In genomic region chr1:150968491-150968890, GRCh38 we compare ENCODE assay signal across 19 cellular contexts. TPM values are rescaled to one million over a fixed set of nuclear protein-coding genes. Genes with fewer than 3 reads are reported as not detected.
A peak's percentile ranks its signal among the peaks of the same experiment; 100 is the strongest.
DNase-seq lines count a peak whose midpoint lies in the region; ATAC-seq, FAIRE-seq and TF ChIP-seq lines count a peak whose summit lies in the region.
"Had no signal": no experiment of that assay in that cellular context is flagged by ENCODE, and none has a peak within 500 bp of the region (broad histone marks: within the 10 kb centered on the region; RNA-seq: fewer than 3 reads in every experiment).

No MANE protein-coding gene starts in this region.

- DNase-seq in IMR-90 (no peak), K562 (ENCODE audit: extremely low read depth in 1 of 4, low spot score in 3 of 4) (no peak), right lobe of liver (peak in 1 of 3 donors; percentile 46), substantia nigra (lab: John Stamatoyannopoulos, UW) (peak in 46 of 49 donors; percentile 9 to 88 (median 64)), Right ventricle myocardium inferior (ENCODE audit: missing footprints) (no peak), cardiac septum (ENCODE audit: low spot score) (no peak)
- no peak for DNase-seq in stimulated activated CD8-positive, alpha-beta memory T cell treated with anti-CD3 and anti-CD28 coated beads, Interleukin-4, amount 100 ng/mL, for 48 hours
- DNase-seq: activated CD8-positive, alpha-beta memory T cell treated with anti-CD3 and anti-CD28 coated beads, Interleukin-2, amount 50 U/mL, for 4 hours; activated naive CD4-positive, alpha-beta T cell treated with Interleukin-2 at 50 U/mL for 16 hours; effector CD4-positive, alpha-beta T cell; heart right ventricle; NCI-H524 treated with DMSO at 0.1 percent for 48 hours; PC-3; stimulated activated CD4-positive, alpha-beta T cell treated with anti-CD3 and anti-CD28 coated beads, Interleukin-2, amount 100 ng/mL, for 24 hours; T1000 had no signal

- intact Hi-C loops in IMR-90 (cut with micrococcal nuclease): no loop called here
- intact Hi-C loops in K562 (cut with micrococcal nuclease): no loop called here
- intact Hi-C loops in right lobe of liver (cut with DNase I): no loop called here
- intact Hi-C loops in Right ventricle myocardium inferior (cut with DNase I): no loop called here
- intact Hi-C loops in cardiac septum (cut with DNase I): no loop called here

- H3K9me1 ChIP-seq in IMR-90 (ENCODE audit: insufficient read depth, low read length) (peaks cover 39% of the 10 kb centered on the region), K562 (ENCODE audit: control insufficient read depth, insufficient read depth, low read length) (peaks cover 5% of the 10 kb centered on the region)

- no peak overlapping the region for H2BK5ac ChIP-seq in IMR-90 (ENCODE audit: low read depth, low read length, poor library complexity, severe bottlenecking)

- H3K79me2 ChIP-seq in K562 (ENCODE audit: control insufficient read depth, insufficient read depth, low read length): peaks cover 53% of the 10 kb centered on the region

- no peak for FAIRE-seq in K562 (lab: Jason Lieb, UNC)
- FAIRE-seq: bronchial epithelial cell, GM12892, keratinocyte had no signal

- no peak overlapping the region for H3K18ac ChIP-seq in IMR-90 (ENCODE audit: low read depth, low read length)

- H4K5ac ChIP-seq in IMR-90 (ENCODE audit: low read depth, low read length): no peak overlapping the region

- no peak overlapping the region for H3K56ac ChIP-seq in IMR-90 (ENCODE audit: extremely low read depth, insufficient read depth, low read length)

- no peaks in the 10 kb centered on the region for H3K9me3 ChIP-seq in IMR-90 (ENCODE audit: control insufficient read depth, insufficient read depth, low read length)
- H3K9me3 ChIP-seq in K562 (replicated peaks; ENCODE audit: control insufficient read depth, insufficient read depth, low read depth, low read length): no peaks in the 10 kb centered on the region
- H3K9me3 ChIP-seq in right lobe of liver: no peaks in the 10 kb centered on the region
- H3K9me3 ChIP-seq: heart right ventricle had no signal

- peaks cover 77% of the 10 kb centered on the region for H4K20me1 ChIP-seq in IMR-90 (ENCODE audit: insufficient read depth, low read length)
- H4K20me1 ChIP-seq in K562 (replicated peaks; ENCODE audit: control insufficient read depth, insufficient read depth, low read length): peaks cover 41% of the 10 kb centered on the region

- H2AK9ac ChIP-seq in IMR-90 (replicated peaks; ENCODE audit: low read depth, low read length, poor library complexity): peak overlapping the region; percentile 5

- H3K4me3 ChIP-seq in IMR-90 (ENCODE audit: insufficient read depth, low read depth, low read length) (no peak overlapping the region), K562 (no peak overlapping the region), right lobe of liver (no peak overlapping the region)
- H3K4me3 ChIP-seq: heart right ventricle, SK-N-MC had no signal

- TF ChIP-seq POLR2A in IMR-90 (IDR thresholded peaks at IDR 0.05; ENCODE audit: low read depth, low read length): no peak
- no peak for TF ChIP-seq POLR2A in K562 (conservative IDR thresholded peaks at IDR 0.05)
- no peak for TF ChIP-seq POLR2A in right lobe of liver (IDR thresholded peaks at IDR 0.05)

- TF ChIP-seq EP300 in K562 (IDR thresholded peaks at IDR 0.05; ENCODE audit: low read length): no peak

- no peak overlapping the region for H3K23ac ChIP-seq in IMR-90 (ENCODE audit: low read depth, low read length)

- no CpG with 5 or more reads among the region's 4 CpGs for WGBS in IMR-90 (ENCODE audit: extremely low coverage in 2 of 2, insufficient read length in 1 of 2), 2 experiments
- WGBS in K562 (ENCODE audit: insufficient coverage, low coverage, missing lambda C conversion rate): 94% methylated on average over 4 of the region's 4 CpGs
- 50% methylated on average over 2 of the region's 4 CpGs for WGBS in right lobe of liver (ENCODE audit: insufficient coverage, low coverage, low lambda C conversion rate, missing lambda C conversion rate)

- H3K79me1 ChIP-seq in IMR-90 (ENCODE audit: low read depth in 1 of 2, low read length in 2 of 2): peaks cover 30 to 83% of the 10 kb centered on the region in 2 experiments

- H3K4me1 ChIP-seq in IMR-90 (ENCODE audit: control insufficient read depth, insufficient read depth, low read length) (peaks cover 29% of the 10 kb centered on the region), K562 (replicated peaks in 1 of 2; ENCODE audit: control insufficient read depth in 2 of 2, insufficient read depth in 2 of 2, low read length in 2 of 2) (peaks cover 30 to 36% of the 10 kb centered on the region in 2 experiments), right lobe of liver (peaks cover 0 to 47% (median 15%) of the 10 kb centered on the region in 4 donors)

- dilution Hi-C loops in IMR-90 (cut with HindIII; ENCODE audit: low sequenced_read_pairs, unreplicated experiment): no loop called here

- peaks cover 51% of the 10 kb centered on the region for H3K36me3 ChIP-seq in IMR-90 (ENCODE audit: control insufficient read depth, insufficient read depth, low read length)
- H3K36me3 ChIP-seq in K562 (ENCODE audit: control insufficient read depth, insufficient read depth, low read length): peaks cover 90% of the 10 kb centered on the region
- H3K36me3 ChIP-seq in right lobe of liver: peaks cover 18 to 57% (median 37%) of the 10 kb centered on the region in 4 donors

- H3K4ac ChIP-seq in IMR-90 (ENCODE audit: low read depth, low read length): no peak overlapping the region

- no peak overlapping the region for H2BK20ac ChIP-seq in IMR-90 (ENCODE audit: low read depth, low read length)

- H3K9ac ChIP-seq in IMR-90 (ENCODE audit: low read depth, low read length): no peak overlapping the region
- H3K9ac ChIP-seq in K562 (ENCODE audit: insufficient read depth in 1 of 2, low read depth in 2 of 2, low read length in 2 of 2): no peak overlapping the region

- H4K8ac ChIP-seq in IMR-90 (ENCODE audit: low read depth in 2 of 2, low read length in 2 of 2): no peak overlapping the region

- H2AFZ ChIP-seq in IMR-90 (replicated peaks; ENCODE audit: low read length, poor library complexity) (no peak overlapping the region), K562 (ENCODE audit: low read depth, low read length) (no peak overlapping the region)

- in situ Hi-C loops in IMR-90 (cut with MboI; ENCODE audit: low sequenced_read_pairs) (no loop called here), K562 (cut with MboI) (no loop called here)

- CTCF ChIA-PET in IMR-90 (lab: Yijun Ruan, JAX): no interaction called here
- CTCF ChIA-PET in K562 (lab: Yijun Ruan, JAX; ENCODE audit: low intra/inter-chr PET ratio): no interaction called here

- ATAC-seq in IMR-90 (ENCODE audit: low read depth) (no peak), K562 (no peak), right lobe of liver (no peak), Right ventricle myocardium inferior (no peak)
- ATAC-seq: heart right ventricle, PC-3 had no signal

- TF ChIP-seq RAD21 in IMR-90 (IDR thresholded peaks at IDR 0.05; ENCODE audit: low read length) (no peak), K562 (CRISPR knock-in tag; conservative IDR thresholded peaks at IDR 0.05 in 1 of 2, IDR thresholded peaks at IDR 0.05 in 1 of 2) (no peak)

- H2AK5ac ChIP-seq in IMR-90 (ENCODE audit: low read depth, low read length): no peak overlapping the region

- H3K4me2 ChIP-seq in IMR-90 (ENCODE audit: low read depth, low read length) (no peak overlapping the region), K562 (ENCODE audit: insufficient read depth, low read length) (no peak overlapping the region)

- BruUV-seq in IMR-90 (replicated peaks; lab: Mats Ljungman, UMichigan) (no TSS peak), K562 (replicated peaks; lab: Mats Ljungman, UMichigan) (no TSS peak)

- H3K27ac ChIP-seq in IMR-90 (ENCODE audit: insufficient read depth, low read length) (no peak overlapping the region), K562 (ENCODE audit: extremely low read depth, low read depth, low read length) (no peak overlapping the region), right lobe of liver (peak overlapping the region in 2 of 3 donors; percentile 13), substantia nigra (ENCODE audit: low read depth, low read length, poor library complexity, severe bottlenecking) (peak overlapping the region; percentile 96)
- H3K27ac ChIP-seq: heart right ventricle, SK-N-MC had no signal

- TF ChIP-seq CTCF in IMR-90 (conservative IDR thresholded peaks at IDR 0.05; ENCODE audit: low read depth, low read length) (no peak), K562 (IDR thresholded peaks at IDR 0.05 in 2 of 3, conservative IDR thresholded peaks at IDR 0.05 in 1 of 3; ENCODE audit: insufficient read depth in 2 of 3, low read depth in 1 of 3, low read length in 3 of 3) (no peak), right lobe of liver (IDR thresholded peaks at IDR 0.05) (no peak)

- H3K14ac ChIP-seq in IMR-90 (replicated peaks; ENCODE audit: low read depth, low read length): no peak overlapping the region

- no peak overlapping the region for H4K91ac ChIP-seq in IMR-90 (ENCODE audit: insufficient read depth, low read depth, low read length)

- H2BK15ac ChIP-seq in IMR-90 (ENCODE audit: low read depth, low read length): no peak overlapping the region

- POLR2A ChIA-PET in IMR-90 (lab: Charles Lee; ENCODE audit: unreplicated experiment) (interaction anchor here (0.5 to 0.6 kb wide), 2 partner anchors 160 to 370 kb away, joined by 3 to 5 read pairs; no protein-coding TSS in a partner anchor), K562 (lab: Yijun Ruan, JAX) (interaction anchor here (2.4 to 7.5 kb wide), 2 partner anchors 9 to 12 kb away, joined by 5 to 64 read pairs; no protein-coding TSS in a partner anchor)

- no peak overlapping the region for H2BK120ac ChIP-seq in IMR-90 (ENCODE audit: low read depth, low read length)

- no peaks in the 10 kb centered on the region for H3K27me3 ChIP-seq in IMR-90 (ENCODE audit: control insufficient read depth, insufficient read depth, low read length)
- no peaks in the 10 kb centered on the region for H3K27me3 ChIP-seq in K562 (ENCODE audit: control insufficient read depth in 2 of 2, insufficient read depth in 2 of 2, low read length in 2 of 2)
- no peaks in the 10 kb centered on the region for H3K27me3 ChIP-seq in right lobe of liver
- H3K27me3 ChIP-seq: heart right ventricle had no signal

RNA-seq across cellular contexts. Expression of gene CERS2, which starts 6.1 kb away (rescaled TPM):
- 99.2 and 118 TPM in 2 replicates for total RNA-seq in IMR-90 (2012; rRNA removed)
- polyA plus RNA-seq in IMR-90 (2012; rRNA removed): 126 and 127 TPM in 2 replicates
- polyA plus RNA-seq in IMR-90 (2012; cell fraction: cytosol; rRNA removed): 70.7 and 75.7 TPM in 2 replicates
- polyA plus RNA-seq in IMR-90 (2012; cell fraction: nucleus; rRNA removed; ENCODE audit: low replicate concordance): 51.7 and 154 TPM in 2 replicates
- total RNA-seq in K562 (2011; cell fraction: chromatin; rRNA removed; ENCODE audit: low replicate concordance): 248 and 437 TPM in 2 replicates
- total RNA-seq in K562 (2011; cell fraction: nucleolus; rRNA removed): 367 and 410 TPM in 2 replicates
- total RNA-seq in K562 (2011; cell fraction: nucleoplasm; rRNA removed): 413 and 472 TPM in 2 replicates
- 103 and 124 TPM in 2 replicates for total RNA-seq in K562 (2014; rRNA removed)
- 147 and 163 TPM in 2 replicates for total RNA-seq in K562 (2014; rRNA removed; fragmentation: Illumina TruSeq; extraction: Trizol)
- total RNA-seq in K562 (2015; rRNA removed; fragmentation: Illumina TruSeq; extraction: Trizol): 127 and 129 TPM in 2 replicates
- total RNA-seq in K562 (2021): 233 and 235 TPM in 2 replicates
- polyA plus RNA-seq in K562 (2011; rRNA removed): 170 and 234 TPM in 2 replicates
- 171 and 248 TPM in 2 replicates for polyA plus RNA-seq in K562 (2011; cell fraction: cytosol; rRNA removed)
- polyA plus RNA-seq in K562 (2011; cell fraction: nucleus; rRNA removed): 320 and 498 TPM in 2 replicates
- 121 and 218 TPM in 2 replicates for polyA plus RNA-seq in K562 (2012)
- 272 and 295 TPM in 2 replicates for polyA plus RNA-seq in K562 (2014; fragmentation: Illumina TruSeq; extraction: Trizol)
- polyA plus RNA-seq in K562 (2014; fragmentation: Nextera tagmentation; extraction: Ambion mirVana): 10 to 100 TPM; 23.4 to 30.0 TPM
- 132 and 136 TPM in 2 replicates for polyA plus RNA-seq in K562 (2014; rRNA removed)
- 208 and 219 TPM in 2 replicates for polyA minus RNA-seq in K562 (2011; rRNA and poly(A)+ RNA removed)
- polyA minus RNA-seq in K562 (2011; cell fraction: cytosol; rRNA and poly(A)+ RNA removed): 96.4 and 123 TPM in 2 replicates
- polyA minus RNA-seq in K562 (2011; cell fraction: nucleus; rRNA and poly(A)+ RNA removed): 53.7 and 99.9 TPM in 2 replicates
- 100 to 1,000 TPM; 298 to 572 (median 459) TPM for total RNA-seq in right lobe of liver
- 92.6 TPM for total RNA-seq in Right ventricle myocardium inferior
- total RNA-seq in cardiac septum: 76.0 TPM

RNA-seq across cellular contexts. Expression of gene ANXA9, which starts 13.6 kb away (rescaled TPM):
- total RNA-seq in IMR-90 (2012; rRNA removed): under 0.01 and 0.36 TPM in 2 replicates
- polyA plus RNA-seq in IMR-90 (2012; rRNA removed): 0.16 and 0.21 TPM in 2 replicates
- polyA plus RNA-seq in IMR-90 (2012; cell fraction: cytosol; rRNA removed): 0.23 and 0.24 TPM in 2 replicates
- 0.25 and 0.26 TPM in 2 replicates for polyA plus RNA-seq in IMR-90 (2012; cell fraction: nucleus; rRNA removed; ENCODE audit: low replicate concordance)
- total RNA-seq in K562 (2011; cell fraction: chromatin; rRNA removed; ENCODE audit: low replicate concordance): 1.5 and 3.7 TPM in 2 replicates
- 1.6 and 1.7 TPM in 2 replicates for total RNA-seq in K562 (2011; cell fraction: nucleolus; rRNA removed)
- 1.1 and 1.2 TPM in 2 replicates for total RNA-seq in K562 (2011; cell fraction: nucleoplasm; rRNA removed)
- total RNA-seq in K562 (2014; rRNA removed): 0.36 and 0.49 TPM in 2 replicates
- total RNA-seq in K562 (2014; rRNA removed; fragmentation: Illumina TruSeq; extraction: Trizol): 0.48 and 0.58 TPM in 2 replicates
- 0.87 and 1.1 TPM in 2 replicates for total RNA-seq in K562 (2015; rRNA removed; fragmentation: Illumina TruSeq; extraction: Trizol)
- 0.55 and 0.96 TPM in 2 replicates for total RNA-seq in K562 (2021)
- polyA plus RNA-seq in K562 (2011; rRNA removed): 0.88 and 1.6 TPM in 2 replicates
- 1.3 and 3.2 TPM in 2 replicates for polyA plus RNA-seq in K562 (2011; cell fraction: cytosol; rRNA removed)
- 1.7 and 2.9 TPM in 2 replicates for polyA plus RNA-seq in K562 (2011; cell fraction: nucleus; rRNA removed)
- polyA plus RNA-seq in K562 (2012): 2.6 and 3.4 TPM in 2 replicates
- polyA plus RNA-seq in K562 (2014; fragmentation: Illumina TruSeq; extraction: Trizol): 0.79 and 1.1 TPM in 2 replicates
- under 1 TPM; 0.24 to 0.57 TPM for polyA plus RNA-seq in K562 (2014; fragmentation: Nextera tagmentation; extraction: Ambion mirVana)
- polyA plus RNA-seq in K562 (2014; rRNA removed): 0.56 and 1.2 TPM in 2 replicates
- 0.99 and 1.5 TPM in 2 replicates for polyA minus RNA-seq in K562 (2011; rRNA and poly(A)+ RNA removed)
- 1.2 TPM in 1 of 2 replicates, not detected in the other for polyA minus RNA-seq in K562 (2011; cell fraction: cytosol; rRNA and poly(A)+ RNA removed)
- polyA minus RNA-seq in K562 (2011; cell fraction: nucleus; rRNA and poly(A)+ RNA removed): 1.2 and 1.3 TPM in 2 replicates
- total RNA-seq in right lobe of liver: 10 to 100 TPM in 5 of 6 experiments, 1 to 10 TPM in 1; 9.9 to 18.5 (median 15.1) TPM
- total RNA-seq in Right ventricle myocardium inferior: not detected
- total RNA-seq in cardiac septum: 0.16 TPM

RNA-seq across cellular contexts. Expression of gene MINDY1, which starts 38.2 kb away (rescaled TPM):
- total RNA-seq in IMR-90 (2012; rRNA removed) (5.8 and 6.6 TPM in 2 replicates), K562 (2014; rRNA removed) (6.0 and 8.2 TPM in 2 replicates), K562 (2014; rRNA removed; fragmentation: Illumina TruSeq; extraction: Trizol) (5.6 TPM in 2 replicates), K562 (2015; rRNA removed; fragmentation: Illumina TruSeq; extraction: Trizol) (5.9 and 6.7 TPM in 2 replicates), K562 (2021) (8.6 and 9.8 TPM in 2 replicates), right lobe of liver (10 to 100 TPM; 10.1 to 19.7 (median 15.4) TPM), Right ventricle myocardium inferior (38.5 TPM), cardiac septum (49.1 TPM)
- polyA plus RNA-seq in IMR-90 (2012; rRNA removed) (6.6 and 7.3 TPM in 2 replicates), K562 (2011; rRNA removed) (4.3 and 5.4 TPM in 2 replicates), K562 (2014; fragmentation: Illumina TruSeq; extraction: Trizol) (9.1 and 11.0 TPM in 2 replicates), K562 (2014; fragmentation: Nextera tagmentation; extraction: Ambion mirVana) (1 to 10 TPM in 1 of 2 experiments, under 1 TPM in 1; 0.49 to 1.4 TPM), K562 (2014; rRNA removed) (6.0 and 6.1 TPM in 2 replicates)
- polyA plus RNA-seq in IMR-90 (2012; cell fraction: cytosol; rRNA removed): 5.4 and 6.1 TPM in 2 replicates
- polyA plus RNA-seq in IMR-90 (2012; cell fraction: nucleus; rRNA removed; ENCODE audit: low replicate concordance): 18.8 TPM in 2 replicates
- total RNA-seq in K562 (2011; cell fraction: chromatin; rRNA removed; ENCODE audit: low replicate concordance): 16.9 and 36.3 TPM in 2 replicates
- 15.0 and 17.3 TPM in 2 replicates for total RNA-seq in K562 (2011; cell fraction: nucleolus; rRNA removed)
- 15.4 and 19.2 TPM in 2 replicates for total RNA-seq in K562 (2011; cell fraction: nucleoplasm; rRNA removed)
- polyA plus RNA-seq in K562 (2011; cell fraction: cytosol; rRNA removed): 5.1 and 6.6 TPM in 2 replicates
- polyA plus RNA-seq in K562 (2011; cell fraction: nucleus; rRNA removed): 12.9 and 19.3 TPM in 2 replicates
- 7.4 and 12.9 TPM in 2 replicates for polyA plus RNA-seq in K562 (2012)
- polyA minus RNA-seq in K562 (2011; rRNA and poly(A)+ RNA removed): 5.2 and 7.1 TPM in 2 replicates
- 6.5 and 7.9 TPM in 2 replicates for polyA minus RNA-seq in K562 (2011; cell fraction: cytosol; rRNA and poly(A)+ RNA removed)
- 4.6 and 4.8 TPM in 2 replicates for polyA minus RNA-seq in K562 (2011; cell fraction: nucleus; rRNA and poly(A)+ RNA removed)

RNA-seq across cellular contexts. Expression of gene PRUNE1, which starts 39.8 kb away (rescaled TPM):
- total RNA-seq in IMR-90 (2012; rRNA removed) (7.9 and 8.6 TPM in 2 replicates), K562 (2014; rRNA removed) (20.8 and 24.8 TPM in 2 replicates), K562 (2014; rRNA removed; fragmentation: Illumina TruSeq; extraction: Trizol) (23.1 and 25.4 TPM in 2 replicates), K562 (2015; rRNA removed; fragmentation: Illumina TruSeq; extraction: Trizol) (23.2 and 25.4 TPM in 2 replicates), K562 (2021) (26.2 and 26.6 TPM in 2 replicates), right lobe of liver (10 to 100 TPM in 4 of 6 experiments, 1 to 10 TPM in 2; 4.7 to 12.0 (median 10.1) TPM), Right ventricle myocardium inferior (42.1 TPM), cardiac septum (31.0 TPM)
- polyA plus RNA-seq in IMR-90 (2012; rRNA removed) (9.4 and 9.6 TPM in 2 replicates), K562 (2011; rRNA removed) (48.3 and 49.9 TPM in 2 replicates), K562 (2014; fragmentation: Illumina TruSeq; extraction: Trizol) (33.7 and 43.4 TPM in 2 replicates), K562 (2014; fragmentation: Nextera tagmentation; extraction: Ambion mirVana) (10 to 100 TPM; 16.7 to 27.7 TPM), K562 (2014; rRNA removed) (26.2 and 26.7 TPM in 2 replicates)
- polyA plus RNA-seq in IMR-90 (2012; cell fraction: cytosol; rRNA removed): 4.6 and 6.5 TPM in 2 replicates
- polyA plus RNA-seq in IMR-90 (2012; cell fraction: nucleus; rRNA removed; ENCODE audit: low replicate concordance): 3.4 and 9.4 TPM in 2 replicates
- total RNA-seq in K562 (2011; cell fraction: chromatin; rRNA removed; ENCODE audit: low replicate concordance): 30.9 and 35.7 TPM in 2 replicates
- total RNA-seq in K562 (2011; cell fraction: nucleolus; rRNA removed): 17.5 and 18.4 TPM in 2 replicates
- total RNA-seq in K562 (2011; cell fraction: nucleoplasm; rRNA removed): 26.4 and 27.8 TPM in 2 replicates
- polyA plus RNA-seq in K562 (2011; cell fraction: cytosol; rRNA removed): 44.2 and 59.4 TPM in 2 replicates
- polyA plus RNA-seq in K562 (2011; cell fraction: nucleus; rRNA removed): 25.7 and 33.3 TPM in 2 replicates
- polyA plus RNA-seq in K562 (2012): 20.7 and 32.8 TPM in 2 replicates
- polyA minus RNA-seq in K562 (2011; rRNA and poly(A)+ RNA removed): 46.5 and 49.2 TPM in 2 replicates
- polyA minus RNA-seq in K562 (2011; cell fraction: cytosol; rRNA and poly(A)+ RNA removed): 21.6 and 22.0 TPM in 2 replicates
- 7.1 and 15.2 TPM in 2 replicates for polyA minus RNA-seq in K562 (2011; cell fraction: nucleus; rRNA and poly(A)+ RNA removed)

RNA-seq across cellular contexts. Expression of gene SETDB1, which starts 42.3 kb away (rescaled TPM):
- 22.9 and 24.7 TPM in 2 replicates for total RNA-seq in IMR-90 (2012; rRNA removed)
- polyA plus RNA-seq in IMR-90 (2012; rRNA removed): 16.6 and 18.7 TPM in 2 replicates
- polyA plus RNA-seq in IMR-90 (2012; cell fraction: cytosol; rRNA removed): 5.0 and 6.3 TPM in 2 replicates
- 24.4 and 71.3 TPM in 2 replicates for polyA plus RNA-seq in IMR-90 (2012; cell fraction: nucleus; rRNA removed; ENCODE audit: low replicate concordance)
- total RNA-seq in K562 (2011; cell fraction: chromatin; rRNA removed; ENCODE audit: low replicate concordance): 217 and 258 TPM in 2 replicates
- total RNA-seq in K562 (2011; cell fraction: nucleolus; rRNA removed): 89.1 and 94.5 TPM in 2 replicates
- total RNA-seq in K562 (2011; cell fraction: nucleoplasm; rRNA removed): 122 and 127 TPM in 2 replicates
- 24.0 and 33.0 TPM in 2 replicates for total RNA-seq in K562 (2014; rRNA removed)
- 44.5 and 48.9 TPM in 2 replicates for total RNA-seq in K562 (2014; rRNA removed; fragmentation: Illumina TruSeq; extraction: Trizol)
- total RNA-seq in K562 (2015; rRNA removed; fragmentation: Illumina TruSeq; extraction: Trizol): 38.0 and 38.2 TPM in 2 replicates
- total RNA-seq in K562 (2021): 43.8 and 46.3 TPM in 2 replicates
- polyA plus RNA-seq in K562 (2011; rRNA removed): 64.4 and 66.9 TPM in 2 replicates
- polyA plus RNA-seq in K562 (2011; cell fraction: cytosol; rRNA removed): 26.5 and 39.1 TPM in 2 replicates
- polyA plus RNA-seq in K562 (2011; cell fraction: nucleus; rRNA removed): 77.6 and 108 TPM in 2 replicates
- 35.4 and 36.2 TPM in 2 replicates for polyA plus RNA-seq in K562 (2012)
- polyA plus RNA-seq in K562 (2014; fragmentation: Illumina TruSeq; extraction: Trizol): 43.9 and 50.1 TPM in 2 replicates
- 10 to 100 TPM; 21.5 to 21.8 TPM for polyA plus RNA-seq in K562 (2014; fragmentation: Nextera tagmentation; extraction: Ambion mirVana)
- 36.3 and 42.0 TPM in 2 replicates for polyA plus RNA-seq in K562 (2014; rRNA removed)
- 128 and 129 TPM in 2 replicates for polyA minus RNA-seq in K562 (2011; rRNA and poly(A)+ RNA removed)
- 31.8 and 36.6 TPM in 2 replicates for polyA minus RNA-seq in K562 (2011; cell fraction: cytosol; rRNA and poly(A)+ RNA removed)
- 26.4 and 49.3 TPM in 2 replicates for polyA minus RNA-seq in K562 (2011; cell fraction: nucleus; rRNA and poly(A)+ RNA removed)
- 10 to 100 TPM; 10.4 to 17.8 (median 12.9) TPM for total RNA-seq in right lobe of liver
- 16.2 TPM for total RNA-seq in Right ventricle myocardium inferior
- 15.5 TPM for total RNA-seq in cardiac septum

Comparison
In these comparisons a context has a peak if more than half of its experiments do, and no peak if none do; other contexts are left out.
1. DNase-seq: peak in substantia nigra (46 of 49); none in IMR-90 (single experiment), K562 (0 of 4), Right ventricle myocardium inferior (single experiment), stimulated activated CD8-positive, alpha-beta memory T cell treated with anti-CD3 and anti-CD28 coated beads, Interleukin-4, amount 100 ng/mL, for 48 hours (single experiment) and cardiac septum (single experiment).
2. H3K27ac ChIP-seq: peak in right lobe of liver (2 of 3) and substantia nigra (single experiment); none in IMR-90 (single experiment) and K562 (single experiment).